ENCODE assay signal across 1 cellular context in genomic region chr6:142279350-142280180, GRCh38.
TF ChIP-seq lines count a peak whose summit lies in the region.

No MANE protein-coding gene starts in this region.

TF ChIP-seq in HepG2, 621 proteins besides CTCF, POLR2A, EP300 and RAD21 (continued from another document and continues in another):
- TF ChIP-seq, protein P1, sequence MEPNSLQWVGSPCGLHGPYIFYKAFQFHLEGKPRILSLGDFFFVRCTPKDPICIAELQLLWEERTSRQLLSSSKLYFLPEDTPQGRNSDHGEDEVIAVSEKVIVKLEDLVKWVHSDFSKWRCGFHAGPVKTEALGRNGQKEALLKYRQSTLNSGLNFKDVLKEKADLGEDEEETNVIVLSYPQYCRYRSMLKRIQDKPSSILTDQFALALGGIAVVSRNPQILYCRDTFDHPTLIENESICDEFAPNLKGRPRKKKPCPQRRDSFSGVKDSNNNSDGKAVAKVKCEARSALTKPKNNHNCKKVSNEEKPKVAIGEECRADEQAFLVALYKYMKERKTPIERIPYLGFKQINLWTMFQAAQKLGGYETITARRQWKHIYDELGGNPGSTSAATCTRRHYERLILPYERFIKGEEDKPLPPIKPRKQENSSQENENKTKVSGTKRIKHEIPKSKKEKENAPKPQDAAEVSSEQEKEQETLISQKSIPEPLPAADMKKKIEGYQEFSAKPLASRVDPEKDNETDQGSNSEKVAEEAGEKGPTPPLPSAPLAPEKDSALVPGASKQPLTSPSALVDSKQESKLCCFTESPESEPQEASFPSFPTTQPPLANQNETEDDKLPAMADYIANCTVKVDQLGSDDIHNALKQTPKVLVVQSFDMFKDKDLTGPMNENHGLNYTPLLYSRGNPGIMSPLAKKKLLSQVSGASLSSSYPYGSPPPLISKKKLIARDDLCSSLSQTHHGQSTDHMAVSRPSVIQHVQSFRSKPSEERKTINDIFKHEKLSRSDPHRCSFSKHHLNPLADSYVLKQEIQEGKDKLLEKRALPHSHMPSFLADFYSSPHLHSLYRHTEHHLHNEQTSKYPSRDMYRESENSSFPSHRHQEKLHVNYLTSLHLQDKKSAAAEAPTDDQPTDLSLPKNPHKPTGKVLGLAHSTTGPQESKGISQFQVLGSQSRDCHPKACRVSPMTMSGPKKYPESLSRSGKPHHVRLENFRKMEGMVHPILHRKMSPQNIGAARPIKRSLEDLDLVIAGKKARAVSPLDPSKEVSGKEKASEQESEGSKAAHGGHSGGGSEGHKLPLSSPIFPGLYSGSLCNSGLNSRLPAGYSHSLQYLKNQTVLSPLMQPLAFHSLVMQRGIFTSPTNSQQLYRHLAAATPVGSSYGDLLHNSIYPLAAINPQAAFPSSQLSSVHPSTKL (CRISPR knock-in tag; IDR thresholded peaks at IDR 0.05) = peak; percentile 95
- TF ChIP-seq ZBTB2 (CRISPR knock-in tag; IDR thresholded peaks at IDR 0.05; ENCODE audit: low read depth) (no peak), GATAD1 (CRISPR knock-in tag; IDR thresholded peaks at IDR 0.05) (0 out of 2 replicates have a peak, but pooled peaks have one; percentile 29), CEBPB (IDR thresholded peaks at IDR 0.05; ENCODE audit: borderline replicate concordance, low read depth, low read length) (peak; percentile 98), CAMTA2 (CRISPR knock-in tag; IDR thresholded peaks at IDR 0.05; ENCODE audit: borderline replicate concordance) (no peak), ZNF589 (CRISPR knock-in tag; conservative IDR thresholded peaks at IDR 0.05) (0 out of 2 replicates have a peak, but pooled peaks have one; percentile 32), ZNF292 (CRISPR knock-in tag; IDR thresholded peaks at IDR 0.05; ENCODE audit: borderline replicate concordance, low read depth) (no peak; the same call in 1 of the 2 replicates), FOXA3 (CRISPR knock-in tag; IDR thresholded peaks at IDR 0.05) (peak; percentile 82), ONECUT2 (CRISPR knock-in tag; IDR thresholded peaks at IDR 0.05) (peak; percentile 92), NR2F2 (IDR thresholded peaks at IDR 0.05; ENCODE audit: borderline replicate concordance, low read depth) (0 out of 2 replicates have a peak, but pooled peaks have one; percentile 27), ZFAT (CRISPR knock-in tag; conservative IDR thresholded peaks at IDR 0.05) (no peak), TCF12 (IDR thresholded peaks at IDR 0.05) (no peak), TCF12 (CRISPR knock-in tag; IDR thresholded peaks at IDR 0.05) (no peak), ELF1 (CRISPR knock-in tag; IDR thresholded peaks at IDR 0.05) (0 out of 2 replicates have a peak, but pooled peaks have one; percentile 22), JUND (CRISPR knock-in tag; IDR thresholded peaks at IDR 0.05) (peak; percentile 96), MAFF (IDR thresholded peaks at IDR 0.05; ENCODE audit: low read depth, low read length) (0 out of 2 replicates have a peak, but pooled peaks have one; percentile 7), KDM6A (CRISPR knock-in tag; IDR thresholded peaks at IDR 0.05; ENCODE audit: low read depth) (0 out of 2 replicates have a peak, but pooled peaks have one; percentile 51), ZNF777 (CRISPR knock-in tag; IDR thresholded peaks at IDR 0.05) (no peak), SNRNP70 (IDR thresholded peaks at IDR 0.05; ENCODE audit: low read depth, low read length) (no peak), NFE2L2 (IDR thresholded peaks at IDR 0.05; ENCODE audit: low read length) (no peak), ZNF274 (CRISPR knock-in tag; IDR thresholded peaks at IDR 0.05) (no peak), SMAD3 (CRISPR knock-in tag; IDR thresholded peaks at IDR 0.05) (peak; percentile 87), ZC3H13 (CRISPR knock-in tag; IDR thresholded peaks at IDR 0.05) (no peak), GABPA (IDR thresholded peaks at IDR 0.05; ENCODE audit: low read depth, low read length) (no peak), GABPA (CRISPR knock-in tag; IDR thresholded peaks at IDR 0.05; ENCODE audit: low read depth) (peak; percentile 29; the same call in 1 of the 2 replicates), LCORL (IDR thresholded peaks at IDR 0.05) (no peak), LCORL (CRISPR knock-in tag; IDR thresholded peaks at IDR 0.05) (peak; percentile 82; the same call in 1 of the 2 replicates), PAXIP1 (CRISPR knock-in tag; conservative IDR thresholded peaks at IDR 0.05) (peak; percentile 89), IRF2 (CRISPR knock-in tag; IDR thresholded peaks at IDR 0.05) (0 out of 2 replicates have a peak, but pooled peaks have one; percentile 48), KLF16 (CRISPR knock-in tag; IDR thresholded peaks at IDR 0.05) (peak in 1 of 2 experiments; percentile 80; a peak in 2 of 4 replicates), ZNF350 (CRISPR knock-in tag; IDR thresholded peaks at IDR 0.05; ENCODE audit: borderline replicate concordance, low read depth) (no peak), ZNF235 (CRISPR knock-in tag; IDR thresholded peaks at IDR 0.05; ENCODE audit: borderline replicate concordance) (no peak), TMF1 (CRISPR knock-in tag; IDR thresholded peaks at IDR 0.05; ENCODE audit: low read depth) (no peak), FOXP1 (IDR thresholded peaks at IDR 0.05) (no peak), FOXP1 (CRISPR knock-in tag; IDR thresholded peaks at IDR 0.05) (peak; percentile 51; the same call in 1 of the 2 replicates)
- TF ChIP-seq, protein P2, sequence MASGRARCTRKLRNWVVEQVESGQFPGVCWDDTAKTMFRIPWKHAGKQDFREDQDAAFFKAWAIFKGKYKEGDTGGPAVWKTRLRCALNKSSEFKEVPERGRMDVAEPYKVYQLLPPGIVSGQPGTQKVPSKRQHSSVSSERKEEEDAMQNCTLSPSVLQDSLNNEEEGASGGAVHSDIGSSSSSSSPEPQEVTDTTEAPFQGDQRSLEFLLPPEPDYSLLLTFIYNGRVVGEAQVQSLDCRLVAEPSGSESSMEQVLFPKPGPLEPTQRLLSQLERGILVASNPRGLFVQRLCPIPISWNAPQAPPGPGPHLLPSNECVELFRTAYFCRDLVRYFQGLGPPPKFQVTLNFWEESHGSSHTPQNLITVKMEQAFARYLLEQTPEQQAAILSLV (CRISPR knock-in tag; IDR thresholded peaks at IDR 0.05; ENCODE audit: borderline replicate concordance) = no peak
- TF ChIP-seq, protein P3, sequence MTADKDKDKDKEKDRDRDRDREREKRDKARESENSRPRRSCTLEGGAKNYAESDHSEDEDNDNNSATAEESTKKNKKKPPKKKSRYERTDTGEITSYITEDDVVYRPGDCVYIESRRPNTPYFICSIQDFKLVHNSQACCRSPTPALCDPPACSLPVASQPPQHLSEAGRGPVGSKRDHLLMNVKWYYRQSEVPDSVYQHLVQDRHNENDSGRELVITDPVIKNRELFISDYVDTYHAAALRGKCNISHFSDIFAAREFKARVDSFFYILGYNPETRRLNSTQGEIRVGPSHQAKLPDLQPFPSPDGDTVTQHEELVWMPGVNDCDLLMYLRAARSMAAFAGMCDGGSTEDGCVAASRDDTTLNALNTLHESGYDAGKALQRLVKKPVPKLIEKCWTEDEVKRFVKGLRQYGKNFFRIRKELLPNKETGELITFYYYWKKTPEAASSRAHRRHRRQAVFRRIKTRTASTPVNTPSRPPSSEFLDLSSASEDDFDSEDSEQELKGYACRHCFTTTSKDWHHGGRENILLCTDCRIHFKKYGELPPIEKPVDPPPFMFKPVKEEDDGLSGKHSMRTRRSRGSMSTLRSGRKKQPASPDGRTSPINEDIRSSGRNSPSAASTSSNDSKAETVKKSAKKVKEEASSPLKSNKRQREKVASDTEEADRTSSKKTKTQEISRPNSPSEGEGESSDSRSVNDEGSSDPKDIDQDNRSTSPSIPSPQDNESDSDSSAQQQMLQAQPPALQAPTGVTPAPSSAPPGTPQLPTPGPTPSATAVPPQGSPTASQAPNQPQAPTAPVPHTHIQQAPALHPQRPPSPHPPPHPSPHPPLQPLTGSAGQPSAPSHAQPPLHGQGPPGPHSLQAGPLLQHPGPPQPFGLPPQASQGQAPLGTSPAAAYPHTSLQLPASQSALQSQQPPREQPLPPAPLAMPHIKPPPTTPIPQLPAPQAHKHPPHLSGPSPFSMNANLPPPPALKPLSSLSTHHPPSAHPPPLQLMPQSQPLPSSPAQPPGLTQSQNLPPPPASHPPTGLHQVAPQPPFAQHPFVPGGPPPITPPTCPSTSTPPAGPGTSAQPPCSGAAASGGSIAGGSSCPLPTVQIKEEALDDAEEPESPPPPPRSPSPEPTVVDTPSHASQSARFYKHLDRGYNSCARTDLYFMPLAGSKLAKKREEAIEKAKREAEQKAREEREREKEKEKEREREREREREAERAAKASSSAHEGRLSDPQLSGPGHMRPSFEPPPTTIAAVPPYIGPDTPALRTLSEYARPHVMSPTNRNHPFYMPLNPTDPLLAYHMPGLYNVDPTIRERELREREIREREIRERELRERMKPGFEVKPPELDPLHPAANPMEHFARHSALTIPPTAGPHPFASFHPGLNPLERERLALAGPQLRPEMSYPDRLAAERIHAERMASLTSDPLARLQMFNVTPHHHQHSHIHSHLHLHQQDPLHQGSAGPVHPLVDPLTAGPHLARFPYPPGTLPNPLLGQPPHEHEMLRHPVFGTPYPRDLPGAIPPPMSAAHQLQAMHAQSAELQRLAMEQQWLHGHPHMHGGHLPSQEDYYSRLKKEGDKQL (CRISPR knock-in tag; IDR thresholded peaks at IDR 0.05; ENCODE audit: low read depth) = no peak
- TF ChIP-seq, protein P4, sequence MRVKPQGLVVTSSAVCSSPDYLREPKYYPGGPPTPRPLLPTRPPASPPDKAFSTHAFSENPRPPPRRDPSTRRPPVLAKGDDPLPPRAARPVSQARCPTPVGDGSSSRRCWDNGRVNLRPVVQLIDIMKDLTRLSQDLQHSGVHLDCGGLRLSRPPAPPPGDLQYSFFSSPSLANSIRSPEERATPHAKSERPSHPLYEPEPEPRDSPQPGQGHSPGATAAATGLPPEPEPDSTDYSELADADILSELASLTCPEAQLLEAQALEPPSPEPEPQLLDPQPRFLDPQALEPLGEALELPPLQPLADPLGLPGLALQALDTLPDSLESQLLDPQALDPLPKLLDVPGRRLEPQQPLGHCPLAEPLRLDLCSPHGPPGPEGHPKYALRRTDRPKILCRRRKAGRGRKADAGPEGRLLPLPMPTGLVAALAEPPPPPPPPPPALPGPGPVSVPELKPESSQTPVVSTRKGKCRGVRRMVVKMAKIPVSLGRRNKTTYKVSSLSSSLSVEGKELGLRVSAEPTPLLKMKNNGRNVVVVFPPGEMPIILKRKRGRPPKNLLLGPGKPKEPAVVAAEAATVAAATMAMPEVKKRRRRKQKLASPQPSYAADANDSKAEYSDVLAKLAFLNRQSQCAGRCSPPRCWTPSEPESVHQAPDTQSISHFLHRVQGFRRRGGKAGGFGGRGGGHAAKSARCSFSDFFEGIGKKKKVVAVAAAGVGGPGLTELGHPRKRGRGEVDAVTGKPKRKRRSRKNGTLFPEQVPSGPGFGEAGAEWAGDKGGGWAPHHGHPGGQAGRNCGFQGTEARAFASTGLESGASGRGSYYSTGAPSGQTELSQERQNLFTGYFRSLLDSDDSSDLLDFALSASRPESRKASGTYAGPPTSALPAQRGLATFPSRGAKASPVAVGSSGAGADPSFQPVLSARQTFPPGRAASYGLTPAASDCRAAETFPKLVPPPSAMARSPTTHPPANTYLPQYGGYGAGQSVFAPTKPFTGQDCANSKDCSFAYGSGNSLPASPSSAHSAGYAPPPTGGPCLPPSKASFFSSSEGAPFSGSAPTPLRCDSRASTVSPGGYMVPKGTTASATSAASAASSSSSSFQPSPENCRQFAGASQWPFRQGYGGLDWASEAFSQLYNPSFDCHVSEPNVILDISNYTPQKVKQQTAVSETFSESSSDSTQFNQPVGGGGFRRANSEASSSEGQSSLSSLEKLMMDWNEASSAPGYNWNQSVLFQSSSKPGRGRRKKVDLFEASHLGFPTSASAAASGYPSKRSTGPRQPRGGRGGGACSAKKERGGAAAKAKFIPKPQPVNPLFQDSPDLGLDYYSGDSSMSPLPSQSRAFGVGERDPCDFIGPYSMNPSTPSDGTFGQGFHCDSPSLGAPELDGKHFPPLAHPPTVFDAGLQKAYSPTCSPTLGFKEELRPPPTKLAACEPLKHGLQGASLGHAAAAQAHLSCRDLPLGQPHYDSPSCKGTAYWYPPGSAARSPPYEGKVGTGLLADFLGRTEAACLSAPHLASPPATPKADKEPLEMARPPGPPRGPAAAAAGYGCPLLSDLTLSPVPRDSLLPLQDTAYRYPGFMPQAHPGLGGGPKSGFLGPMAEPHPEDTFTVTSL (CRISPR knock-in tag; IDR thresholded peaks at IDR 0.05; ENCODE audit: borderline replicate concordance) = peak; percentile 77; the same call in 1 of the 2 replicates
- TF ChIP-seq, protein P5, sequence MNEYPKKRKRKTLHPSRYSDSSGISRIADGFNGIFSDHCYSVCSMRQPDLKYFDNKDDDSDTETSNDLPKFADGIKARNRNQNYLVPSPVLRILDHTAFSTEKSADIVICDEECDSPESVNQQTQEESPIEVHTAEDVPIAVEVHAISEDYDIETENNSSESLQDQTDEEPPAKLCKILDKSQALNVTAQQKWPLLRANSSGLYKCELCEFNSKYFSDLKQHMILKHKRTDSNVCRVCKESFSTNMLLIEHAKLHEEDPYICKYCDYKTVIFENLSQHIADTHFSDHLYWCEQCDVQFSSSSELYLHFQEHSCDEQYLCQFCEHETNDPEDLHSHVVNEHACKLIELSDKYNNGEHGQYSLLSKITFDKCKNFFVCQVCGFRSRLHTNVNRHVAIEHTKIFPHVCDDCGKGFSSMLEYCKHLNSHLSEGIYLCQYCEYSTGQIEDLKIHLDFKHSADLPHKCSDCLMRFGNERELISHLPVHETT (CRISPR knock-in tag; conservative IDR thresholded peaks at IDR 0.05) = no peak
